8 cellular contexts compared by ENCODE assay signal in genomic region chr1:181142096-181143043, GRCh38. TPM values are rescaled to one million over a fixed set of nuclear protein-coding genes. Genes with fewer than 3 reads are reported as not detected.
DNase-seq lines count a peak whose midpoint lies in the region; ATAC-seq and TF ChIP-seq lines count a peak whose summit lies in the region.

No MANE protein-coding gene starts in this region.

- ATAC-seq in GM21529 (IDR thresholded peaks at IDR 0.05; ENCODE audit: unreplicated experiment): peak; percentile 70
- peak; percentile 98 for ATAC-seq in naive B cell (ENCODE audit: low read depth in 2 of 2)
- ATAC-seq in stimulated activated effector memory CD8-positive, alpha-beta T cell treated with anti-CD3 and anti-CD28 coated beads, Interleukin-12 subunit alpha, Interleukin-12 subunit beta, amount 100 ng/mL, for 72 hours: peak; percentile 83

- 16% methylated on average over 23 of the region's 25 CpGs for WGBS in esophagus muscularis mucosa

- no peak overlapping the region for H3K4me3 ChIP-seq in Jurkat, Clone E6-1 (ENCODE audit: low read length)
- peak overlapping the region; percentile 36 to 53 (median 39) for H3K4me3 ChIP-seq in esophagus muscularis mucosa

- no peaks in the 10 kb centered on the region for H3K36me3 ChIP-seq in esophagus muscularis mucosa

- no peak for TF ChIP-seq POLR2A in esophagus muscularis mucosa (IDR thresholded peaks at IDR 0.05; ENCODE audit: low read depth)

- H3K9me3 ChIP-seq in esophagus muscularis mucosa: no peaks in the 10 kb centered on the region

- H3K27ac Mint-ChIP-seq in activated T-cell treated with anti-CD3 and anti-CD28 coated beads, Interleukin-2, amount 50 U/mL, for 24 hours: peak overlapping the region; percentile 94
- H3K27ac Mint-ChIP-seq in naive B cell: peak overlapping the region in 5 of 6 donors; percentile 3 to 90 (median 41)
- H3K27ac Mint-ChIP-seq in stimulated activated effector memory CD8-positive, alpha-beta T cell treated with anti-CD3 and anti-CD28 coated beads, Interleukin-12 subunit alpha, Interleukin-12 subunit beta, amount 100 ng/mL, for 72 hours: peak overlapping the region; percentile 83

- H3K4me3 Mint-ChIP-seq in activated T-cell treated with anti-CD3 and anti-CD28 coated beads, Interleukin-2, amount 50 U/mL, for 24 hours: peak overlapping the region; percentile 59
- peak overlapping the region; percentile 2 to 86 (median 58) for H3K4me3 Mint-ChIP-seq in naive B cell
- peak overlapping the region; percentile 58 for H3K4me3 Mint-ChIP-seq in stimulated activated effector memory CD8-positive, alpha-beta T cell treated with anti-CD3 and anti-CD28 coated beads, Interleukin-12 subunit alpha, Interleukin-12 subunit beta, amount 100 ng/mL, for 72 hours

- H3K4me1 Mint-ChIP-seq in activated T-cell treated with anti-CD3 and anti-CD28 coated beads, Interleukin-2, amount 50 U/mL, for 24 hours (ENCODE audit: low read depth): peaks cover 54% of the 10 kb centered on the region
- H3K4me1 Mint-ChIP-seq in naive B cell: peaks cover 39 to 49% (median 48%) of the 10 kb centered on the region in 3 donors
- peaks cover 69% of the 10 kb centered on the region for H3K4me1 Mint-ChIP-seq in stimulated activated effector memory CD8-positive, alpha-beta T cell treated with anti-CD3 and anti-CD28 coated beads, Interleukin-12 subunit alpha, Interleukin-12 subunit beta, amount 100 ng/mL, for 72 hours

- H3K9me3 Mint-ChIP-seq in activated T-cell treated with anti-CD3 and anti-CD28 coated beads, Interleukin-2, amount 50 U/mL, for 24 hours: no peaks in the 10 kb centered on the region
- H3K9me3 Mint-ChIP-seq in naive B cell: no peaks in the 10 kb centered on the region
- no peaks in the 10 kb centered on the region for H3K9me3 Mint-ChIP-seq in stimulated activated effector memory CD8-positive, alpha-beta T cell treated with anti-CD3 and anti-CD28 coated beads, Interleukin-12 subunit alpha, Interleukin-12 subunit beta, amount 100 ng/mL, for 72 hours

- H3K36me3 Mint-ChIP-seq in activated T-cell treated with anti-CD3 and anti-CD28 coated beads, Interleukin-2, amount 50 U/mL, for 24 hours (ENCODE audit: low read depth): no peaks in the 10 kb centered on the region
- no peaks in the 10 kb centered on the region for H3K36me3 Mint-ChIP-seq in naive B cell
- H3K36me3 Mint-ChIP-seq in stimulated activated effector memory CD8-positive, alpha-beta T cell treated with anti-CD3 and anti-CD28 coated beads, Interleukin-12 subunit alpha, Interleukin-12 subunit beta, amount 100 ng/mL, for 72 hours: peaks cover 17% of the 10 kb centered on the region

- intact Hi-C loops in esophagus muscularis mucosa (cut with DNase I): loop anchor here (1.0 to 10.0 kb wide), 4 partner anchors 58 to 608 kb away; no protein-coding TSS in a partner anchor

- H3K27ac ChIP-seq in esophagus muscularis mucosa (replicated peaks in 1 of 4): peak overlapping the region in 3 of 4 donors; percentile 1 to 49 (median 25)

- peaks cover 12 to 31% (median 26%) of the 10 kb centered on the region in 4 donors for H3K4me1 ChIP-seq in esophagus muscularis mucosa

- H3K27me3 Mint-ChIP-seq in activated T-cell treated with anti-CD3 and anti-CD28 coated beads, Interleukin-2, amount 50 U/mL, for 24 hours: no peaks in the 10 kb centered on the region
- peaks cover 0 to 5% (median 0%) of the 10 kb centered on the region in 3 donors for H3K27me3 Mint-ChIP-seq in naive B cell

- no peaks in the 10 kb centered on the region for H3K27me3 ChIP-seq in esophagus muscularis mucosa

- TF ChIP-seq CTCF in esophagus muscularis mucosa (IDR thresholded peaks at IDR 0.05): peak; percentile 96 to 98 (median 97)

- DNase-seq in D341Med (ENCODE audit: low spot score) (peak; percentile 96), OCI-M1 (lab: John Stamatoyannopoulos, UW) (peak; percentile 94), esophagus muscularis mucosa (ENCODE audit: extremely low spot score) (peak; percentile 96), naive B cell (peak; percentile 82)
- DNase-seq in Jurkat, Clone E6-1 (ENCODE audit: low read depth, low spot score): peak; percentile 76
- peak; percentile 95 for DNase-seq in activated T-cell treated with anti-CD3 and anti-CD28 coated beads, Interleukin-2, amount 50 U/mL, for 24 hours
- DNase-seq in stimulated activated effector memory CD8-positive, alpha-beta T cell treated with anti-CD3 and anti-CD28 coated beads, Interleukin-12 subunit alpha, Interleukin-12 subunit beta, amount 100 ng/mL, for 72 hours (ENCODE audit: low spot score in 2 of 2): peak; percentile 94 to 97

- no peak for TF ChIP-seq EP300 in esophagus muscularis mucosa (IDR thresholded peaks at IDR 0.05)

RNA-seq across cellular contexts. Expression of gene IER5, which starts 53.9 kb away (rescaled TPM):
- polyA plus RNA-seq in Jurkat, Clone E6-1 (2012; ENCODE audit: insufficient read depth, insufficient read length): 6.8 TPM
- 10 to 100 TPM; 14.5 to 22.0 (median 16.7) TPM for total RNA-seq in esophagus muscularis mucosa
- polyA plus RNA-seq in naive B cell (ENCODE audit: low read depth in 6 of 6): 10 to 100 TPM; 17.3 to 82.6 (median 34.1) TPM

Comparison
In these comparisons a context has a peak if more than half of its experiments do, and no peak if none do; other contexts are left out.
1. H3K27ac Mint-ChIP-seq: peak in every context shown above with its lines; median percentile 94 in activated T-cell treated with anti-CD3 and anti-CD28 coated beads, Interleukin-2, amount 50 U/mL, for 24 hours; 83 in stimulated activated effector memory CD8-positive, alpha-beta T cell treated with anti-CD3 and anti-CD28 coated beads, Interleukin-12 subunit alpha, Interleukin-12 subunit beta, amount 100 ng/mL, for 72 hours; 41 in naive B cell.